ENCODE assay signal across 17 cellular contexts in the genomic region with DNA sequence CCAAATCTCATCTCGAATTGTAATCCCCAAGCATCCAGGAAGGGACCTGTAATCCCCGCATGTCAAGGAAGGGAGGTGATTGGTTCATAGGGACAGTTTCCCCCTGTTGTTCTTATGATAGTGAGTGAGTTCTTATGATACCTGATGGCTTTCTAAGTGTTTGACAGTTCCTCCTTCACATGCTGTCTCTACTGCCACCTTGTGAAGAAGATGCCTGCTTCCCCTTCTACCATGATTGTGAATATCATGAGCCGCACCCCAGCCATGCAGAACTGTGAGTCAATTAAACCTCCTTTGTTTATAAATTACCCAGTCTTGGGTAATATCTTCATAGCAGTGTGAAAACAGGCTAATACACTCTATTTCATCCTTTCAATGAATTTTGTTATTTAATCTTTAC.
DNase-seq lines count a peak whose midpoint lies in the region; ATAC-seq and TF ChIP-seq lines count a peak whose summit lies in the region.
"Had no signal": no experiment of that assay in that cellular context is flagged by ENCODE, and none has a peak within 500 bp of the region (broad histone marks: within the 10 kb centered on the region; RNA-seq: fewer than 3 reads in every experiment).

No MANE protein-coding gene starts in this region.

- intact Hi-C loops in PC-3 (cut with micrococcal nuclease), result loop anchor here (1.0 kb wide), 1 partner anchor 161 kb away; no protein-coding TSS in a partner anchor

- no peaks in the 10 kb centered on the region for H3K27me3 ChIP-seq in GM23338 (ENCODE audit: insufficient read depth)
- no peaks in the 10 kb centered on the region for H3K27me3 ChIP-seq in PC-3 (ENCODE audit: low read length)

- no peaks in the 10 kb centered on the region for H3F3A ChIP-seq in GM23338 (replicated peaks; ENCODE audit: low read depth)
- no peaks in the 10 kb centered on the region for H3F3A ChIP-seq in PC-3 (ENCODE audit: low read length, unreplicated experiment)

- no peak overlapping the region for H3K27ac ChIP-seq in GM23338 (ENCODE audit: low read depth)
- no peak overlapping the region for H3K27ac ChIP-seq in PC-3 (ENCODE audit: low read length)
- H3K27ac ChIP-seq: coronary artery, prostate gland had no signal

- ATAC-seq in GM23338 (no peak; the same call in 2 of the 3 replicates), PC-3 (no peak; the same call in 1 of the 2 replicates), esophagus mucosa (peak; percentile 31), GM18858 (IDR thresholded peaks at IDR 0.05; ENCODE audit: unreplicated experiment) (no peak), T-cell (replicated peaks in 1 of 4) (no peak)
- ATAC-seq in activated T-cell treated with anti-CD3 and anti-CD28 coated beads, Interleukin-2, amount 50 U/mL, for 72 hours (replicated peaks in 1 of 2), result no peak
- ATAC-seq: natural killer cell treated with Interleukin-12 subunit alpha and Interleukin-12 subunit beta and Interleukin-15 and Interleukin-18, amount 100 ng/mL, for 72 hours had no signal

- H2AFZ ChIP-seq in GM23338 (no peak overlapping the region), PC-3 (ENCODE audit: low read length) (no peak overlapping the region)

- H3K27me3 Mint-ChIP-seq in GM23338 (ENCODE audit: insufficient read depth, low read depth, poor library complexity), result no peaks in the 10 kb centered on the region
- peaks cover 0 to 4% of the 10 kb centered on the region in 2 donors for H3K27me3 Mint-ChIP-seq in T-cell
- no peaks in the 10 kb centered on the region for H3K27me3 Mint-ChIP-seq in activated T-cell treated with anti-CD3 and anti-CD28 coated beads, Interleukin-2, amount 50 U/mL, for 72 hours (ENCODE audit: low read depth)

- H3K4me1 Mint-ChIP-seq in GM23338 (no peaks in the 10 kb centered on the region), T-cell (no peaks in the 10 kb centered on the region)
- H3K4me1 Mint-ChIP-seq in activated T-cell treated with anti-CD3 and anti-CD28 coated beads, Interleukin-2, amount 50 U/mL, for 72 hours (ENCODE audit: low read depth), result no peaks in the 10 kb centered on the region

- H3K4me2 ChIP-seq in GM23338 (no peak overlapping the region), PC-3 (ENCODE audit: low read length) (no peak overlapping the region)
- H3K4me2 ChIP-seq: smooth muscle cell had no signal

- H3K79me2 ChIP-seq in GM23338 (replicated peaks; ENCODE audit: insufficient read depth) (no peaks in the 10 kb centered on the region), PC-3 (ENCODE audit: low read length) (no peaks in the 10 kb centered on the region)

- H3K9me2 ChIP-seq in GM23338 (ENCODE audit: insufficient read depth) (no peaks in the 10 kb centered on the region), PC-3 (replicated peaks; ENCODE audit: low read length) (no peaks in the 10 kb centered on the region)

- H4K20me1 ChIP-seq in GM23338 (replicated peaks; ENCODE audit: insufficient read depth) (no peaks in the 10 kb centered on the region), PC-3 (ENCODE audit: low read length) (no peaks in the 10 kb centered on the region)

- peaks cover 9% of the 10 kb centered on the region for H3K9me3 Mint-ChIP-seq in GM23338
- peaks cover 2 to 9% (median 5%) of the 10 kb centered on the region in 3 donors for H3K9me3 Mint-ChIP-seq in T-cell
- peaks cover 1 to 2% of the 10 kb centered on the region in 2 donors for H3K9me3 Mint-ChIP-seq in activated T-cell treated with anti-CD3 and anti-CD28 coated beads, Interleukin-2, amount 50 U/mL, for 72 hours
- H3K9me3 Mint-ChIP-seq: natural killer cell treated with Interleukin-12 subunit alpha and Interleukin-12 subunit beta and Interleukin-15 and Interleukin-18, amount 100 ng/mL, for 72 hours had no signal

- H3K9ac ChIP-seq in PC-3 (ENCODE audit: low read length), result no peak overlapping the region

- H3K4me3 Mint-ChIP-seq in GM23338 (no peak overlapping the region), T-cell (no peak overlapping the region)
- no peak overlapping the region for H3K4me3 Mint-ChIP-seq in activated T-cell treated with anti-CD3 and anti-CD28 coated beads, Interleukin-2, amount 50 U/mL, for 72 hours
- H3K4me3 Mint-ChIP-seq: natural killer cell treated with Interleukin-12 subunit alpha and Interleukin-12 subunit beta and Interleukin-15 and Interleukin-18, amount 100 ng/mL, for 72 hours had no signal

- in situ Hi-C loops in Caki2 (cut with HindIII; ENCODE audit: low pct_unique_long_range_greater_than_20kb, low sequenced_read_pairs), result no loop called here

- H3K4me1 ChIP-seq in GM23338 (ENCODE audit: insufficient read depth) (no peaks in the 10 kb centered on the region), PC-3 (ENCODE audit: insufficient read depth, low read length) (no peaks in the 10 kb centered on the region)
- H3K4me1 ChIP-seq: prostate gland had no signal

- H3K36me3 ChIP-seq in GM23338 (ENCODE audit: insufficient read depth), result no peaks in the 10 kb centered on the region; the same call in 1 of the 2 replicates
- no peaks in the 10 kb centered on the region for H3K36me3 ChIP-seq in PC-3 (ENCODE audit: low read depth, low read length)
- H3K36me3 ChIP-seq: prostate gland had no signal

- peaks cover 7% of the 10 kb centered on the region; the same call in 2 of the 3 replicates for H3K36me3 Mint-ChIP-seq in GM23338 (ENCODE audit: low read depth)
- H3K36me3 Mint-ChIP-seq in T-cell, result no peaks in the 10 kb centered on the region
- peaks cover 0 to 1% of the 10 kb centered on the region in 2 donors for H3K36me3 Mint-ChIP-seq in activated T-cell treated with anti-CD3 and anti-CD28 coated beads, Interleukin-2, amount 50 U/mL, for 72 hours (ENCODE audit: insufficient read depth in 2 of 2)
- H3K36me3 Mint-ChIP-seq: natural killer cell treated with Interleukin-12 subunit alpha and Interleukin-12 subunit beta and Interleukin-15 and Interleukin-18, amount 100 ng/mL, for 72 hours had no signal

- no peak overlapping the region for H3K27ac Mint-ChIP-seq in GM23338
- H3K27ac Mint-ChIP-seq in T-cell, result no peak overlapping the region
- H3K27ac Mint-ChIP-seq in activated T-cell treated with anti-CD3 and anti-CD28 coated beads, Interleukin-2, amount 50 U/mL, for 72 hours, result no peak overlapping the region
- H3K27ac Mint-ChIP-seq: natural killer cell treated with Interleukin-12 subunit alpha and Interleukin-12 subunit beta and Interleukin-15 and Interleukin-18, amount 100 ng/mL, for 72 hours had no signal

- no peak overlapping the region for H3K4me3 ChIP-seq in GM23338
- no peak overlapping the region for H3K4me3 ChIP-seq in PC-3 (ENCODE audit: low read length)
- H3K4me3 ChIP-seq: coronary artery, lung, prostate gland, smooth muscle cell had no signal

- TF ChIP-seq CTCF in GM23338 (conservative IDR thresholded peaks at IDR 0.05; ENCODE audit: low read depth in 2 of 2), result peak; percentile 42 to 65; a peak in 3 of 4 replicates
- TF ChIP-seq CTCF in PC-3 (conservative IDR thresholded peaks at IDR 0.05; ENCODE audit: low read depth, low read length), result peak; percentile 31; the same call in 1 of the 2 replicates

- POLR2A ChIA-PET in PC-3 (lab: Charles Lee; ENCODE audit: unreplicated experiment), result no interaction called here
- POLR2A ChIA-PET in T-cell (lab: Charles Lee), result no interaction called here

- H3K9me3 ChIP-seq in PC-3 (ENCODE audit: low read length), result no peaks in the 10 kb centered on the region
- H3K9me3 ChIP-seq: prostate gland had no signal

- BruUV-seq in PC-3 (replicated peaks; lab: Mats Ljungman, UMichigan), result no TSS peak

- CTCF ChIA-PET in PC-3 (lab: Charles Lee) (no interaction called here), T-cell (lab: Charles Lee) (no interaction called here)

- DNase-seq in Caki2 (ENCODE audit: low read depth), result peak; percentile 10
- DNase-seq in GM23338 (ENCODE audit: low spot score), result peak; percentile 16
- peak; percentile 27 for DNase-seq in PC-3
- DNase-seq in T-cell, result no peak
- DNase-seq in activated T-cell treated with anti-CD3 and anti-CD28 coated beads, Interleukin-2, amount 50 U/mL, for 72 hours, result no peak
- DNase-seq in NCI-H82 treated with DMSO at 0.1 percent for 48 hours (lab: John Stamatoyannopoulos, UW; ENCODE audit: unreplicated experiment), result no peak
- DNase-seq: activated effector memory CD4-positive, alpha-beta T cell treated with Interleukin-2 at 50 U/mL for 16 hours; anterior cingulate cortex; NCI-H146; NCI-H510A had no signal

TF ChIP-seq in GM23338, 12 proteins besides CTCF, POLR2A, EP300 and RAD21:
- TF ChIP-seq CREB1 (CRISPR knock-in tag; IDR thresholded peaks at IDR 0.05; ENCODE audit: low read depth), result no peak
- TF ChIP-seq NANOG (IDR thresholded peaks at IDR 0.05; ENCODE audit: borderline replicate concordance), result no peak
- TF ChIP-seq, protein P1, sequence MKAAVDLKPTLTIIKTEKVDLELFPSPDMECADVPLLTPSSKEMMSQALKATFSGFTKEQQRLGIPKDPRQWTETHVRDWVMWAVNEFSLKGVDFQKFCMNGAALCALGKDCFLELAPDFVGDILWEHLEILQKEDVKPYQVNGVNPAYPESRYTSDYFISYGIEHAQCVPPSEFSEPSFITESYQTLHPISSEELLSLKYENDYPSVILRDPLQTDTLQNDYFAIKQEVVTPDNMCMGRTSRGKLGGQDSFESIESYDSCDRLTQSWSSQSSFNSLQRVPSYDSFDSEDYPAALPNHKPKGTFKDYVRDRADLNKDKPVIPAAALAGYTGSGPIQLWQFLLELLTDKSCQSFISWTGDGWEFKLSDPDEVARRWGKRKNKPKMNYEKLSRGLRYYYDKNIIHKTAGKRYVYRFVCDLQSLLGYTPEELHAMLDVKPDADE (IDR thresholded peaks at IDR 0.05), result no peak
- no peak for TF ChIP-seq ZNF331 (CRISPR knock-in tag; IDR thresholded peaks at IDR 0.05; ENCODE audit: low read depth)
- TF ChIP-seq EZH2 (IDR thresholded peaks at IDR 0.05; ENCODE audit: low read depth, unreplicated experiment), result no peak
TF ChIP-seq in GM23338: peak in this region for 0.

Comparison
In these comparisons a context has a peak if more than half of its experiments do, and no peak if none do; other contexts are left out.
1. DNase-seq: peak in Caki2 (single experiment), GM23338 (single experiment) and PC-3 (single experiment); none in T-cell (0 of 34), activated T-cell treated with anti-CD3 and anti-CD28 coated beads, Interleukin-2, amount 50 U/mL, for 72 hours (0 of 2) and NCI-H82 treated with DMSO at 0.1 percent for 48 hours (single experiment).